In the genomic region with DNA sequence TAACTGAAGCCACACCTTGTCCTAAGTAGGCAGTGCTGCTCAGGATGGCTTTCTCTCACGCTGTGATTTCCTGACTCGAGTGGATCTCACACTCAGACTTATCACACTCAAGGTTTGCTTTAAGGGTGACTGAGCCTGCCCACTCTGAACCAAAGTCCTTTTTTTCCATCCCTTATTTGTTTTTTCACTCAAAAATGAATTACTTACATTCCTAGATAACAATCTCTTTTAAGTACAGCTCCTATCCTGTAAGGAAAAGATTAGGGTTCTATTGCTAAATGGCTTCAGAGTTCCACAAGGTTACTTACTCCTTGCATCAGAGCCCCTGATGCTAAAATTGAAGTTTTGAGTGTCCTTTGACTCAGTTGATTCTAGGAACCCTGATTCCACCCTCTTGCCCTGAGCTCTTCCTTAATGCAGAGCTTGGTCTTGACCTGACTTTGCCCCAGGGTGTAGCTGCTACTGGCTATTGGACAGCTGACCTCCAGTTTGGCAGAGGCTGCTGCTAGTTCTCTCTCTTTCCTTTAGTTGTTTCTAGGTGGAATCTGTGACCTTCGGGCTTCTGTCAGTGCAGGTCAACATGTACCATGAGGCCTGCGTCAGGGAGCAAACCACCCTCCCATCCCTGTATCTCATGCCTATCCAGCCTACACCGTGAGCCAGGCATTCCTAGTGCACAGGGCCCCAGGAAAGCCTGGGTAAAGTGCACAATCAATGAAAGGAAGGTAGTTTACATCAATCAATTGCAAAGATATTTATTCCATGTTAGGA, we compare ENCODE assay signal across 2 cellular contexts.
TF ChIP-seq lines count a peak whose summit lies in the region.

No MANE protein-coding gene starts in this region.

TF ChIP-seq in GM23338, 12 proteins besides CTCF, POLR2A, EP300 and RAD21 (continued from another document and continues in another):
- TF ChIP-seq, protein P1, sequence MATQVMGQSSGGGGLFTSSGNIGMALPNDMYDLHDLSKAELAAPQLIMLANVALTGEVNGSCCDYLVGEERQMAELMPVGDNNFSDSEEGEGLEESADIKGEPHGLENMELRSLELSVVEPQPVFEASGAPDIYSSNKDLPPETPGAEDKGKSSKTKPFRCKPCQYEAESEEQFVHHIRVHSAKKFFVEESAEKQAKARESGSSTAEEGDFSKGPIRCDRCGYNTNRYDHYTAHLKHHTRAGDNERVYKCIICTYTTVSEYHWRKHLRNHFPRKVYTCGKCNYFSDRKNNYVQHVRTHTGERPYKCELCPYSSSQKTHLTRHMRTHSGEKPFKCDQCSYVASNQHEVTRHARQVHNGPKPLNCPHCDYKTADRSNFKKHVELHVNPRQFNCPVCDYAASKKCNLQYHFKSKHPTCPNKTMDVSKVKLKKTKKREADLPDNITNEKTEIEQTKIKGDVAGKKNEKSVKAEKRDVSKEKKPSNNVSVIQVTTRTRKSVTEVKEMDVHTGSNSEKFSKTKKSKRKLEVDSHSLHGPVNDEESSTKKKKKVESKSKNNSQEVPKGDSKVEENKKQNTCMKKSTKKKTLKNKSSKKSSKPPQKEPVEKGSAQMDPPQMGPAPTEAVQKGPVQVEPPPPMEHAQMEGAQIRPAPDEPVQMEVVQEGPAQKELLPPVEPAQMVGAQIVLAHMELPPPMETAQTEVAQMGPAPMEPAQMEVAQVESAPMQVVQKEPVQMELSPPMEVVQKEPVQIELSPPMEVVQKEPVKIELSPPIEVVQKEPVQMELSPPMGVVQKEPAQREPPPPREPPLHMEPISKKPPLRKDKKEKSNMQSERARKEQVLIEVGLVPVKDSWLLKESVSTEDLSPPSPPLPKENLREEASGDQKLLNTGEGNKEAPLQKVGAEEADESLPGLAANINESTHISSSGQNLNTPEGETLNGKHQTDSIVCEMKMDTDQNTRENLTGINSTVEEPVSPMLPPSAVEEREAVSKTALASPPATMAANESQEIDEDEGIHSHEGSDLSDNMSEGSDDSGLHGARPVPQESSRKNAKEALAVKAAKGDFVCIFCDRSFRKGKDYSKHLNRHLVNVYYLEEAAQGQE (IDR thresholded peaks at IDR 0.05; ENCODE audit: unreplicated experiment) = no peak
- TF ChIP-seq JUNB (IDR thresholded peaks at IDR 0.05; ENCODE audit: unreplicated experiment) (no peak), ETS1 (IDR thresholded peaks at IDR 0.05) (no peak), STAT1 (IDR thresholded peaks at IDR 0.05; ENCODE audit: unreplicated experiment) (no peak), EZH2phosphoT487 (IDR thresholded peaks at IDR 0.05; ENCODE audit: unreplicated experiment) (no peak), ZNF462 (CRISPR knock-in tag; IDR thresholded peaks at IDR 0.05) (no peak), ZNF331 (CRISPR knock-in tag; IDR thresholded peaks at IDR 0.05; ENCODE audit: low read depth) (no peak)

TF ChIP-seq in SK-N-SH, 30 proteins besides CTCF, POLR2A, EP300 and RAD21 (continued from another document):
- TF ChIP-seq GATA2 (CRISPR knock-in tag; IDR thresholded peaks at IDR 0.05) = no peak
